Comparison of ENCODE assay signal across 8 cellular contexts in the genomic region with DNA sequence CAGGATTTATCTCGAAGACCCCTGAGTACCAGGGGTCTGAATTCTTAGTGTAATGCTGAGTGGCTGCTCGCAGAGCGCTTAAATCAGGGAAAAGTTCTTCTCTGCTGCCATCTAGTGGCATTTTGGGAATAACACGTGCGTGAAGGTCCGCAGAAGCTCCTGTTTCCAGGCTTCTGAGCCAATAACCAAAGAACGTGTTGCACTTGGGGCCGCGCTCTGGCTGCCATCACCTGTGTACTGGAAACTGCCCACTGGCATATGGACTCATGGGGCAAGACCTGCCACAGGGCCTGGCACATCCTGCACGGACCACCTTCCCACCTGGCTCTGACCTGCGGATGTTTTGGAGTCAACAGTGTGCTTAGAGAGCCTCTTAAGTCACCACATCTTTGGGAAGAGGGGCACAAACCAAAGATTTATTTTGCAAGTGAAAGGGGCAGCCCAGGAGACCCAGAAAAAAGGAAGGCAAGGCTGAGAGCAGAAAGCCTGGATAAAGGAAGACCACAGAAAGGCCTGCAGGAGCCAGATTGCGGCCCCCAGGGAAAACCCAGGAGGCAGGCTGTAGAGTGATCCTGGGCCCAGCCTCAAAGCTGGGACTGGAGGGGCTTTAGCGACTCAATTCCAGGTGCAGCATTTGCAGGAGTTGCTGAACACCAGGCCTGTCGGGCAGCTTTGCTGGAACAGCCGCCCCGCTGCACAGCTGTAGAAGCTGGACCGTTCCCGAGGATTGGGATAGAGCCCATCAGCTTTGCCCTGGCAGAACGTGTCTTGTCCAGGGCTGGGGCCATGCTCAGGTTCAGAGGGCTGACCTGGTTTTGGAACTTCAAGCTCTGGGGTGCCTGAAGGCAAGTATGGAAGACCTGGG. TPM values are rescaled to one million over a fixed set of nuclear protein-coding genes. Genes with fewer than 3 reads are reported as not detected.
DNase-seq lines count a peak whose midpoint lies in the region; ATAC-seq and TF ChIP-seq lines count a peak whose summit lies in the region.

No MANE protein-coding gene starts in this region.

- H3K4me3 Mint-ChIP-seq in activated T-cell treated with anti-CD3 and anti-CD28 coated beads, Interleukin-2, amount 50 U/mL, for 72 hours = no peak overlapping the region
- H3K4me3 Mint-ChIP-seq in neural crest cell = no peak overlapping the region

- BruUV-seq in Panc1 (replicated peaks; lab: Mats Ljungman, UMichigan) = no TSS peak

- intact Hi-C loops in Panc1 (cut with micrococcal nuclease; ENCODE audit: unreplicated experiment) = loop anchor here (1.0 to 2.0 kb wide), 2 partner anchors 98 to 178 kb away; no protein-coding TSS in a partner anchor
- intact Hi-C loops in thyroid gland (cut with DNase I) = loop anchor here (2.0 to 5.0 kb wide), 3 partner anchors 44 to 174 kb away; no protein-coding TSS in a partner anchor

- H3K36me3 ChIP-seq in Panc1 (ENCODE audit: control insufficient read depth, insufficient read depth, low read length) = no peaks in the 10 kb centered on the region
- no peaks in the 10 kb centered on the region for H3K36me3 ChIP-seq in thyroid gland

- POLR2A ChIA-PET in Panc1 (lab: Charles Lee) = no interaction called here

- CTCF ChIA-PET in Panc1 (lab: Charles Lee) = interaction anchor here (0.5 to 4.1 kb wide), 13 partner anchors 13 to 187 kb away, joined by 3 to 43 read pairs (median 4); no protein-coding TSS in a partner anchor

- no peaks in the 10 kb centered on the region for H3K9me3 Mint-ChIP-seq in activated T-cell treated with anti-CD3 and anti-CD28 coated beads, Interleukin-2, amount 50 U/mL, for 72 hours
- H3K9me3 Mint-ChIP-seq in neural crest cell = no peaks in the 10 kb centered on the region

- TF ChIP-seq POLR2A in thyroid gland (IDR thresholded peaks at IDR 0.05) = no peak

- H3K27ac ChIP-seq in Panc1 (ENCODE audit: low read length) (no peak overlapping the region), thyroid gland (no peak overlapping the region)

- no peaks in the 10 kb centered on the region; the same call in 1 of the 2 replicates for H3K27me3 ChIP-seq in Panc1 (ENCODE audit: control insufficient read depth, insufficient read depth, low read length)
- no peaks in the 10 kb centered on the region for H3K27me3 ChIP-seq in thyroid gland

- DNase-seq in DMS 273 (lab: John Stamatoyannopoulos, UW; ENCODE audit: unreplicated experiment) (peak; percentile 90), LHCN-M2 (ENCODE audit: low read depth) (peak; percentile 64), Panc1 (ENCODE audit: low read depth, low spot score) (peak; percentile 53), fibroblast of the aortic adventitia (ENCODE audit: low read depth) (peak; percentile 84), neural crest cell (ENCODE audit: low read depth, low spot score) (peak; percentile 77), thyroid gland (peak; percentile 50 to 52)
- peak; percentile 48 to 68 for DNase-seq in activated T-cell treated with anti-CD3 and anti-CD28 coated beads, Interleukin-2, amount 50 U/mL, for 72 hours

- ATAC-seq in Panc1 (peak; percentile 86), GM21737 (IDR thresholded peaks at IDR 0.05; ENCODE audit: unreplicated experiment) (no peak)
- peak; percentile 41 to 60 for ATAC-seq in activated T-cell treated with anti-CD3 and anti-CD28 coated beads, Interleukin-2, amount 50 U/mL, for 72 hours (replicated peaks in 1 of 2)

- H3K4me1 ChIP-seq in Panc1 (ENCODE audit: control insufficient read depth, insufficient read depth, low read length) (no peaks in the 10 kb centered on the region), thyroid gland (no peaks in the 10 kb centered on the region)

- TF ChIP-seq CTCF in Panc1 (IDR thresholded peaks at IDR 0.05) = peak; percentile 83
- peak; percentile 70 for TF ChIP-seq CTCF in fibroblast of the aortic adventitia (IDR thresholded peaks at IDR 0.05; ENCODE audit: insufficient read depth, low read length)
- peak; percentile 86 for TF ChIP-seq CTCF in neural crest cell (conservative IDR thresholded peaks at IDR 0.05)
- peak; percentile 62 to 85 (median 76) for TF ChIP-seq CTCF in thyroid gland (IDR thresholded peaks at IDR 0.05)

- 31 to 33% methylated on average over 19 of the region's 19 CpGs for WGBS in thyroid gland, 2 donors

- in situ Hi-C loops in Panc1 (cut with HindIII; ENCODE audit: low pct_unique_long_range_greater_than_20kb, low sequenced_read_pairs) = no loop called here

- H3K4me1 Mint-ChIP-seq in activated T-cell treated with anti-CD3 and anti-CD28 coated beads, Interleukin-2, amount 50 U/mL, for 72 hours (ENCODE audit: low read depth) = peaks cover 6% of the 10 kb centered on the region
- H3K4me1 Mint-ChIP-seq in neural crest cell = peaks cover 4% of the 10 kb centered on the region

- H3K9me3 ChIP-seq in Panc1 (ENCODE audit: control insufficient read depth, insufficient read depth, low read depth, low read length) (no peaks in the 10 kb centered on the region), thyroid gland (no peaks in the 10 kb centered on the region)

- no peaks in the 10 kb centered on the region for H3K36me3 Mint-ChIP-seq in activated T-cell treated with anti-CD3 and anti-CD28 coated beads, Interleukin-2, amount 50 U/mL, for 72 hours (ENCODE audit: insufficient read depth in 2 of 2)
- no peaks in the 10 kb centered on the region for H3K36me3 Mint-ChIP-seq in neural crest cell (ENCODE audit: low read depth)

- peaks cover 20% of the 10 kb centered on the region for H3K27me3 Mint-ChIP-seq in activated T-cell treated with anti-CD3 and anti-CD28 coated beads, Interleukin-2, amount 50 U/mL, for 72 hours (ENCODE audit: low read depth)
- H3K27me3 Mint-ChIP-seq in neural crest cell (ENCODE audit: low read depth) = peaks cover 38% of the 10 kb centered on the region

- H3K4me3 ChIP-seq in Panc1 (ENCODE audit: low read depth in 2 of 2, low read length in 2 of 2) (no peak overlapping the region), fibroblast of the aortic adventitia (ENCODE audit: low read depth, low read length) (no peak overlapping the region), thyroid gland (replicated peaks in 1 of 3) (no peak overlapping the region)

- H3K27ac Mint-ChIP-seq in activated T-cell treated with anti-CD3 and anti-CD28 coated beads, Interleukin-2, amount 50 U/mL, for 72 hours = no peak overlapping the region
- H3K27ac Mint-ChIP-seq in neural crest cell (ENCODE audit: unreplicated experiment) = no peak overlapping the region

RNA-seq across cellular contexts. Expression of a gene that starts 13.0 kb away (rescaled TPM):
- total RNA-seq in LHCN-M2 (2014; rRNA removed) (2.4 and 3.9 TPM in 2 replicates), Panc1 (2021; ENCODE audit: unreplicated experiment) (not detected), fibroblast of the aortic adventitia (ENCODE audit: low replicate concordance) (not detected in 2 replicates), neural crest cell (not detected in 2 replicates), thyroid gland (1 to 10 TPM in 2 of 4 donors, under 1 TPM in 1, not detected in 1; 0.45 to 9.0 (median 1.2) TPM)
- 3.3 TPM for polyA plus RNA-seq in LHCN-M2 (2012)
- polyA plus RNA-seq in Panc1 (2012; ENCODE audit: insufficient read length) = not detected
- total RNA-seq in activated T-cell treated with anti-CD3 and anti-CD28 coated beads, Interleukin-2, amount 50 U/mL, for 72 hours = 1 to 10 TPM; 1.4 to 4.7 TPM

RNA-seq across cellular contexts. Expression of a gene that starts 30.0 kb away (rescaled TPM):
- total RNA-seq in LHCN-M2 (2014; rRNA removed) (0.17 TPM in 1 of 2 replicates, not detected in the other), Panc1 (2021; ENCODE audit: unreplicated experiment) (0.10 TPM), fibroblast of the aortic adventitia (ENCODE audit: low replicate concordance) (3.0 and 5.5 TPM in 2 replicates), neural crest cell (not detected in 2 replicates), thyroid gland (10 to 100 TPM in 1 of 4 donors, 1 to 10 TPM in 3; 1.2 to 42.9 (median 4.4) TPM)
- polyA plus RNA-seq in LHCN-M2 (2012) = 0.44 TPM
- polyA plus RNA-seq in Panc1 (2012; ENCODE audit: insufficient read length) = 0.97 TPM
- total RNA-seq in activated T-cell treated with anti-CD3 and anti-CD28 coated beads, Interleukin-2, amount 50 U/mL, for 72 hours = not detected

RNA-seq across cellular contexts. Expression of a gene that starts 40.9 kb away (rescaled TPM):
- total RNA-seq in LHCN-M2 (2014; rRNA removed) = 2.8 and 13.7 TPM in 2 replicates
- polyA plus RNA-seq in LHCN-M2 (2012) = 49.5 TPM
- total RNA-seq in Panc1 (2021; ENCODE audit: unreplicated experiment) = not detected
- polyA plus RNA-seq in Panc1 (2012; ENCODE audit: insufficient read length) = not detected
- total RNA-seq in activated T-cell treated with anti-CD3 and anti-CD28 coated beads, Interleukin-2, amount 50 U/mL, for 72 hours = not detected
- total RNA-seq in fibroblast of the aortic adventitia (ENCODE audit: low replicate concordance) = 0.08 TPM in 1 of 2 replicates, not detected in the other
- not detected in 2 replicates for total RNA-seq in neural crest cell
- total RNA-seq in thyroid gland = under 1 TPM in 2 of 4 donors, not detected in 2; 0.11 to 0.75 TPM
